ENCODE assay signal across 8 cellular contexts in genomic region chr12:127162902-127163301, GRCh38.
DNase-seq lines count a peak whose midpoint lies in the region; ATAC-seq, FAIRE-seq and TF ChIP-seq lines count a peak whose summit lies in the region.

No MANE protein-coding gene starts in this region.

- 15 to 24% (median 19%) methylated on average over 1 of the region's 1 CpG for WGBS in small intestine, 3 donors

- TF ChIP-seq CTCF in AG10803 (conservative IDR thresholded peaks at IDR 0.05; ENCODE audit: low read length) (no peak), RWPE1 (conservative IDR thresholded peaks at IDR 0.05; ENCODE audit: low read depth) (no peak), choroid plexus epithelial cell (conservative IDR thresholded peaks at IDR 0.05; ENCODE audit: low read depth, low read length) (no peak), left lung (IDR thresholded peaks at IDR 0.05) (no peak)

- H3K27me3 ChIP-seq in left lung (peaks cover 0 to 21% of the 10 kb centered on the region in 2 donors), small intestine (ENCODE audit: control insufficient read depth in 2 of 2, insufficient read depth in 2 of 2, low read length in 2 of 2) (no peaks in the 10 kb centered on the region)

- peak; percentile 74 for DNase-seq in AG10803 (ENCODE audit: low read depth)
- DNase-seq in H54 (ENCODE audit: insufficient read length, low spot score) = peak; percentile 45
- DNase-seq in RWPE1 (ENCODE audit: low spot score) = peak; percentile 46
- peak; percentile 78 for DNase-seq in choroid plexus epithelial cell (ENCODE audit: low read depth)
- peak; percentile 25 to 35 for DNase-seq in stimulated activated CD8-positive, alpha-beta memory T cell treated with anti-CD3 and anti-CD28 coated beads, Interleukin-7, amount 100 ng/mL, for 4 hours (ENCODE audit: low read depth in 2 of 2)
- no peak for DNase-seq in left lung
- DNase-seq in small intestine = no peak
- DNase-seq in cortex of kidney (lab: John Stamatoyannopoulos, UW) = no peak

- peak; percentile 93 for FAIRE-seq in H54 (lab: Jason Lieb, UNC)
- FAIRE-seq in small intestine (lab: Jason Lieb, UNC) = no peak

- H3K36me3 ChIP-seq in left lung (no peaks in the 10 kb centered on the region), small intestine (ENCODE audit: control insufficient read depth in 2 of 2, insufficient read depth in 2 of 2, low read length in 2 of 2) (no peaks in the 10 kb centered on the region)

- POLR2A ChIA-PET in RWPE1 (lab: Yijun Ruan, JAX; ENCODE audit: low non-redundant PET) = no interaction called here

- intact Hi-C loops in left lung (cut with DNase I) = no loop called here

- H3K9me3 ChIP-seq in left lung = peaks cover 0 to 4% of the 10 kb centered on the region in 2 donors
- no peaks in the 10 kb centered on the region for H3K9me3 ChIP-seq in small intestine (ENCODE audit: control insufficient read depth, low read depth)

- no peak for ATAC-seq in left lung

- H3K4me3 ChIP-seq in AG10803 (ENCODE audit: low read length) (no peak overlapping the region), choroid plexus epithelial cell (ENCODE audit: low read depth, low read length) (no peak overlapping the region), left lung (no peak overlapping the region), small intestine (ENCODE audit: low read depth in 1 of 2, low read length in 2 of 2) (no peak overlapping the region)

- H3K27ac ChIP-seq in RWPE1 (no peak overlapping the region; the same call in 1 of the 2 replicates), left lung (peak overlapping the region in 1 of 2 donors; percentile 13), small intestine (ENCODE audit: low read depth in 1 of 2, low read length in 1 of 2) (no peak overlapping the region)

- H3K4me1 ChIP-seq in left lung (peaks cover 0 to 4% of the 10 kb centered on the region in 2 donors), small intestine (ENCODE audit: control insufficient read depth in 2 of 2, insufficient read depth in 1 of 2, low read depth in 1 of 2, low read length in 1 of 2) (no peaks in the 10 kb centered on the region)

- no peak for TF ChIP-seq POLR2A in H54 (IDR thresholded peaks at IDR 0.05; ENCODE audit: low read depth, low read length)

- CTCF ChIA-PET in RWPE1 (lab: Yijun Ruan, JAX) = no interaction called here

Comparison
In these comparisons a context has a peak if more than half of its experiments do, and no peak if none do; other contexts are left out.
1. DNase-seq: peak in AG10803 (single experiment), H54 (single experiment), RWPE1 (single experiment), choroid plexus epithelial cell (single experiment) and stimulated activated CD8-positive, alpha-beta memory T cell treated with anti-CD3 and anti-CD28 coated beads, Interleukin-7, amount 100 ng/mL, for 4 hours (2 of 2); none in left lung (0 of 2), small intestine (single experiment) and cortex of kidney (single experiment).